In the genomic region with DNA sequence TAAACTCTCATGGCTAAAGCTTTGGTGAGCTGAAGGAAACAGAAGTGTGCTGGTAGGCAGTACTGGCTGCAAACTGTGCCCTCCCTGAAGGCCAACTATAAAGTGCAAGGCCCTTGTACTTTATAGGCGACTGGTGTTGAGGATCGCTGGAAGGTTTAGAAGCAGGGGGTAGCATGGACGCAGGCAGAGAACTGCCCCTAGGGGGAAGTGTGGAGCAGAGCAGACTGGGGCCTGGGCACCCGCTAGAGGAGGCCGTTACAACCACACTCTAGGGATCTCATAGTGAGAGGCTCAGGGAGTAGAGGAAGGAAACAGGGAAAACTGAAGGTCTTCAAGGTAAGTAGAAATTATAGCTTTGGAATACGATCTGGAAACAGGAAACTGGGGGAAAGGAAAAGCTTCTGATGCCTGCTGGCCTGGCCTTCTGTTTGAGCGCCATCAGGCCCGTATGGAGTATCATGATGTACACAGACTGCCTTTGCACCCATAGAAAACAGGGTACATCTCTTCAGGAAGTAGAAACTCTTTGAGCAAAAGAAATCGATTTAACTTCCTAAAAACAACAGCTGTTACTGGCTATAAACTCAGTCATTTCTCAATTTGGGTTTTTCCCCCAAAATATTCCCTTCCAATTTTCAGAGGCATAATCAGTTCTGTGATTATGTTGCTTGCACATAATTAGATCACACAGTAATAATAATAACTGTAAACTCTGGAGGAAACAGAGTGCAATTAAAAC, we compare ENCODE assay signal across 8 cellular contexts. TPM values are rescaled to one million over a fixed set of nuclear protein-coding genes. Genes with fewer than 3 reads are reported as not detected.
DNase-seq lines count a peak whose midpoint lies in the region; ATAC-seq and TF ChIP-seq lines count a peak whose summit lies in the region.

No MANE protein-coding gene starts in this region.

- peak; percentile 45 for DNase-seq in DMS 273 (lab: John Stamatoyannopoulos, UW; ENCODE audit: unreplicated experiment)
- no peak for DNase-seq in DMS 273 treated with DMSO at 0.1 percent for 48 hours (lab: John Stamatoyannopoulos, UW)
- peak; percentile 87 for DNase-seq in activated effector memory CD4-positive, alpha-beta T cell treated with anti-CD3 and anti-CD28 coated beads, Interleukin-2, amount 50 U/mL, for 16 hours
- peak in 1 of 2 donors; percentile 21 for DNase-seq in heart right ventricle
- peak; percentile 62 for DNase-seq in stimulated activated CD4-positive, alpha-beta T cell treated with anti-CD3 and anti-CD28 coated beads, Interleukin-4, amount 100 ng/mL, for 1 hour
- DNase-seq in AG08396 (ENCODE audit: low spot score): no peak

- H3K9me3 ChIP-seq in OCI-LY1 (ENCODE audit: low read length) (no peaks in the 10 kb centered on the region), heart right ventricle (no peaks in the 10 kb centered on the region)

- no peaks in the 10 kb centered on the region for H3K9me2 ChIP-seq in OCI-LY1 (ENCODE audit: low read depth, low read length)

- H3K27ac ChIP-seq in OCI-LY1 (ENCODE audit: low read depth, low read length, poor library complexity, severe bottlenecking) (peak overlapping the region; percentile 100), heart right ventricle (peak overlapping the region in 8 of 10 donors; percentile 62 to 92 (median 72))

- peak overlapping the region; percentile 95 for H3K4me2 ChIP-seq in OCI-LY1 (ENCODE audit: low read length)

- no peaks in the 10 kb centered on the region for H3K79me2 ChIP-seq in OCI-LY1 (ENCODE audit: insufficient read depth, low read length)

- no peaks in the 10 kb centered on the region for H3K27me3 ChIP-seq in OCI-LY1 (ENCODE audit: insufficient read depth, low read length)
- H3K27me3 ChIP-seq in heart right ventricle: peaks cover 0 to 17% (median 0%) of the 10 kb centered on the region in 7 donors

- 64 to 67% methylated on average over 9 of the region's 9 CpGs for WGBS in heart right ventricle, 2 donors

- H4K20me1 ChIP-seq in OCI-LY1 (ENCODE audit: insufficient read depth, low read length): no peaks in the 10 kb centered on the region

- TF ChIP-seq CTCF in OCI-LY1 (IDR thresholded peaks at IDR 0.05; ENCODE audit: low read length) (peak; percentile 76), heart right ventricle (IDR thresholded peaks at IDR 0.05) (peak in 6 of 9 donors; percentile 6 to 62 (median 32))

- no peak overlapping the region for H2AFZ ChIP-seq in OCI-LY1 (ENCODE audit: low read length)

- peak overlapping the region; percentile 84 for H3K9ac ChIP-seq in OCI-LY1 (ENCODE audit: low read length)

- H3K4me3 ChIP-seq in OCI-LY1 (ENCODE audit: low read depth, low read length, poor library complexity, severe bottlenecking): peak overlapping the region; percentile 49
- H3K4me3 ChIP-seq in heart right ventricle: peak overlapping the region in 1 of 10 donors; percentile 37

- H3K4me1 ChIP-seq in OCI-LY1 (ENCODE audit: insufficient read depth, low read length, severe bottlenecking): peaks cover 90% of the 10 kb centered on the region
- H3K4me1 ChIP-seq in heart right ventricle: peaks cover 0 to 83% (median 12%) of the 10 kb centered on the region in 9 donors

- ATAC-seq in HG02642 (IDR thresholded peaks at IDR 0.05; ENCODE audit: poor library complexity, unreplicated experiment) (peak; percentile 63), heart right ventricle (peak in 6 of 8 donors; percentile 34 to 64 (median 49))

- intact Hi-C loops in heart right ventricle (cut with DNase I): no loop called here

- 0 out of 2 replicates have a peak, but pooled peaks cover 5% of the 10 kb centered on the region for H3F3A ChIP-seq in OCI-LY1 (ENCODE audit: insufficient read depth, low read length)

- H3K36me3 ChIP-seq in OCI-LY1 (ENCODE audit: insufficient read depth, low read length) (no peaks in the 10 kb centered on the region), heart right ventricle (no peaks in the 10 kb centered on the region)

RNA-seq across cellular contexts. Expression of gene TMSB4X, which starts 23.9 kb away (rescaled TPM):
- 1,000 to 10,000 TPM in 3 of 10 donors, 100 to 1,000 TPM in 7; 700 to 2,442 (median 850) TPM for total RNA-seq in heart right ventricle
- polyA plus RNA-seq in heart right ventricle: 1,000 to 10,000 TPM; 2,617 to 3,026 TPM

RNA-seq across cellular contexts. Expression of gene TLR8, which starts 44.6 kb away (rescaled TPM):
- 1 to 10 TPM in 4 of 10 donors, under 1 TPM in 6; 0.17 to 6.9 (median 0.67) TPM for total RNA-seq in heart right ventricle
- under 1 TPM; 0.07 to 0.23 TPM for polyA plus RNA-seq in heart right ventricle

Comparison
In these comparisons a context has a peak if more than half of its experiments do, and no peak if none do; other contexts are left out.
1. DNase-seq: peak in DMS 273 (single experiment), activated effector memory CD4-positive, alpha-beta T cell treated with anti-CD3 and anti-CD28 coated beads, Interleukin-2, amount 50 U/mL, for 16 hours (single experiment) and stimulated activated CD4-positive, alpha-beta T cell treated with anti-CD3 and anti-CD28 coated beads, Interleukin-4, amount 100 ng/mL, for 1 hour (single experiment); none in DMS 273 treated with DMSO at 0.1 percent for 48 hours (single experiment) and AG08396 (single experiment).